Comparison of ENCODE assay signal across 14 cellular contexts in the genomic region with DNA sequence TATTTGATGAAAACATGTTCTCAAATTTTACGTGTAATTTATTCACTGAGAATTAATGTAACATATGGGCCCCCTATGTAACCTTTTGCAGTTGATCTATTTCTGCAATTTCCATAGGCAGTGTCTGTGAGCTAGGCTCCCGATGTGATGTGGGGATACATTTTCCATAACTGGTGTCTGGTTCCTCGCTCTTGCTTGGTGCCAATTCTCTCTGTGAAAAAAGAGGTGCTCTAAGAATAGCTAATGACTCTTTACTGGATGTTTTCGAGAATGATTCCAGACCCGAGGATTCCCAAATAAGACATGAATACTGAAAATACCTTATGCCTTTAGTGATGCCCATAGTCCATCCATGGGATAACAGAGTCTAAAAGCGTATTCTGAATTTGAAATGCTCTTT.
A peak's percentile ranks its signal among the peaks of the same experiment; 100 is the strongest.
DNase-seq lines count a peak whose midpoint lies in the region; ATAC-seq and TF ChIP-seq lines count a peak whose summit lies in the region.
"Had no signal": no experiment of that assay in that cellular context is flagged by ENCODE, and none has a peak within 500 bp of the region (broad histone marks: within the 10 kb centered on the region; RNA-seq: fewer than 3 reads in every experiment).

No MANE protein-coding gene starts in this region.

- DNase-seq in DMS 273 (lab: John Stamatoyannopoulos, UW; ENCODE audit: unreplicated experiment) = peak; percentile 59
- peak; percentile 26 for DNase-seq in DMS 273 treated with DMSO at 0.1 percent for 48 hours (lab: John Stamatoyannopoulos, UW)
- peak; percentile 14 to 59 for DNase-seq in NCI-H446 (lab: John Stamatoyannopoulos, UW)
- no peak for DNase-seq in mesenteric fat pad (ENCODE audit: low spot score)
- DNase-seq: CD8-positive, alpha-beta T cell; COR-L47; DMS53; GF-D8; HCEC 1CT; HFFc6 had no signal

- no peak for TF ChIP-seq CTCF in nephron (IDR thresholded peaks at IDR 0.05; ENCODE audit: unreplicated experiment in 3 of 3)

- H3K36me3 Mint-ChIP-seq in nephron (ENCODE audit: low read depth) = no peaks in the 10 kb centered on the region
- H3K36me3 Mint-ChIP-seq: CD14-positive monocyte; CD8-positive, alpha-beta T cell had no signal

- H3K9me3 Mint-ChIP-seq in nephron = no peaks in the 10 kb centered on the region
- H3K9me3 Mint-ChIP-seq: CD8-positive, alpha-beta T cell; HFFc6 had no signal

- H3K27me3 Mint-ChIP-seq in nephron (ENCODE audit: low read depth) = peaks cover 15% of the 10 kb centered on the region

- H3K27ac Mint-ChIP-seq in nephron = peak overlapping the region in 2 of 3 experiments; percentile 34 to 71
- H3K27ac Mint-ChIP-seq: CD14-positive monocyte; CD8-positive, alpha-beta T cell; HFFc6 had no signal

- H3K4me3 Mint-ChIP-seq in nephron = no peak overlapping the region
- H3K4me3 Mint-ChIP-seq: CD14-positive monocyte; CD8-positive, alpha-beta T cell; HFFc6 had no signal

- H3K4me1 Mint-ChIP-seq in nephron = peaks cover 70% of the 10 kb centered on the region
- H3K4me1 Mint-ChIP-seq: CD14-positive monocyte had no signal

- no peak for ATAC-seq in GM18909 (IDR thresholded peaks at IDR 0.05; ENCODE audit: poor library complexity, unreplicated experiment)
- ATAC-seq: A549; CD8-positive, alpha-beta T cell had no signal
